In the genomic region with DNA sequence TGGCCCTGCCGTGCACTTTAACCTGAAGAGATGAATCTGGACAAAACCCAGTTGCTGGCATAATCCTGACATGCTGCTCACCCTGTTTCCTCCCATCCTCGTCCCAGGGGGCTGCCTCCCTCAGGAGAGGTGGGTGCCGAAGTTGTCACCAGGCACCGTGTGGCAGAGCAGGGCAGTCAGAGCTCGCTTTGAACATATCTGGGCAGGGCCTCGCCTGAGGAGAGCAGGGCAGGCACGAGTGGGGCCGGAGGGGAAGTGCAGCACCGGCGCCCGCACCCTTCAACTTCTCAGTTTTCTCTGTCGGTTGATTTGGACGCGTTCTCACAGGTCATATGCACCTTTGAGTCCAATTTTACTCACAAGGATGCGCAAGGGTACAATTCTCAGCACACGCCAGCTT, we compare ENCODE assay signal across 20 cellular contexts.
DNase-seq lines count a peak whose midpoint lies in the region; ATAC-seq, FAIRE-seq and TF ChIP-seq lines count a peak whose summit lies in the region.
"Had no signal": no experiment of that assay in that cellular context is flagged by ENCODE, and none has a peak within 500 bp of the region (broad histone marks: within the 10 kb centered on the region; RNA-seq: fewer than 3 reads in every experiment).

No MANE protein-coding gene starts in this region.

- H3K4me3 ChIP-seq in RWPE2 (ENCODE audit: severe bottlenecking) = no peak overlapping the region
- no peak overlapping the region for H3K4me3 ChIP-seq in kidney (ENCODE audit: low read length in 2 of 2)
- H3K4me3 ChIP-seq in osteoblast (ENCODE audit: insufficient read depth, low read length) = no peak overlapping the region
- H3K4me3 ChIP-seq: GM23248 had no signal

- H3K79me2 ChIP-seq in osteoblast (ENCODE audit: insufficient read depth, low read length) = no peaks in the 10 kb centered on the region

- intact Hi-C loops in kidney (cut with DNase I) = no loop called here

- H3K4me2 ChIP-seq in osteoblast (ENCODE audit: insufficient read depth, low read length) = no peak overlapping the region

- H3K36me3 ChIP-seq in RWPE2 (ENCODE audit: low read depth) = no peaks in the 10 kb centered on the region
- no peaks in the 10 kb centered on the region for H3K36me3 ChIP-seq in kidney (ENCODE audit: control insufficient read depth in 1 of 2, insufficient read depth in 2 of 2, low read length in 2 of 2)
- no peaks in the 10 kb centered on the region for H3K36me3 ChIP-seq in osteoblast (ENCODE audit: insufficient read depth, low read length)

- peaks cover 5% of the 10 kb centered on the region for H3K9me3 Mint-ChIP-seq in nephron

- no peak overlapping the region for H3K9ac ChIP-seq in kidney (ENCODE audit: low read length in 2 of 2)
- H3K9ac ChIP-seq: GM23248 had no signal

- DNase-seq in RWPE2 (ENCODE audit: low spot score) (peak; percentile 45), kidney (peak; percentile 46), osteoblast (ENCODE audit: insufficient read length, low spot score, missing footprints) (peak; percentile 11), NCI-H2081 treated with DMSO at 0.1 percent for 48 hours (lab: John Stamatoyannopoulos, UW) (no peak)
- DNase-seq: C1 segment of cervical spinal cord; Calu3; CD4-positive, alpha-beta memory T cell; COR-L47; DMS53; DMS79 treated with DMSO at 0.1 percent for 48 hours; GF-D8; GM23248; H9 had no signal

- H3K27me3 ChIP-seq in RWPE2 (ENCODE audit: insufficient read depth, poor library complexity, severe bottlenecking) (peaks cover 8% of the 10 kb centered on the region), osteoblast (ENCODE audit: insufficient read depth, low read length) (no peaks in the 10 kb centered on the region)

- H3K36me3 Mint-ChIP-seq in nephron (ENCODE audit: low read depth) = peaks cover 13% of the 10 kb centered on the region
- H3K36me3 Mint-ChIP-seq: CD4-positive, alpha-beta memory T cell had no signal

- no peak overlapping the region for H3K27ac ChIP-seq in RWPE2 (ENCODE audit: poor library complexity, severe bottlenecking)
- H3K27ac ChIP-seq in kidney (ENCODE audit: low read depth in 2 of 2, low read length in 2 of 2) = no peak overlapping the region
- H3K27ac ChIP-seq in osteoblast (ENCODE audit: low read depth, low read length) = no peak overlapping the region
- H3K27ac ChIP-seq: GM23248 had no signal

- TF ChIP-seq CTCF in RWPE2 (IDR thresholded peaks at IDR 0.05; ENCODE audit: poor library complexity, severe bottlenecking) (no peak), kidney (IDR thresholded peaks at IDR 0.05; ENCODE audit: borderline replicate concordance, extremely low read depth, insufficient read depth) (no peak), nephron (IDR thresholded peaks at IDR 0.05; ENCODE audit: unreplicated experiment in 3 of 3) (no peak), osteoblast (IDR thresholded peaks at IDR 0.05; ENCODE audit: extremely low read depth, low read depth, low read length) (no peak)

- H2AFZ ChIP-seq in osteoblast (ENCODE audit: low read length) = no peak overlapping the region
- H2AFZ ChIP-seq: GM23248 had no signal

- peak overlapping the region in 2 of 3 experiments; percentile 46 to 48 for H3K27ac Mint-ChIP-seq in nephron
- H3K27ac Mint-ChIP-seq: CD4-positive, alpha-beta memory T cell had no signal

- H3K4me1 Mint-ChIP-seq in nephron = peaks cover 56% of the 10 kb centered on the region
- H3K4me1 Mint-ChIP-seq: CD4-positive, alpha-beta memory T cell had no signal

- FAIRE-seq in kidney (lab: Jason Lieb, UNC) = no peak
- FAIRE-seq: GM12891, GM18507 had no signal

- no peaks in the 10 kb centered on the region for H4K20me1 ChIP-seq in osteoblast (ENCODE audit: insufficient read depth, low read length)

- H3K4me3 Mint-ChIP-seq in nephron = no peak overlapping the region
- H3K4me3 Mint-ChIP-seq: CD4-positive, alpha-beta memory T cell; H9 had no signal

- H3K27me3 Mint-ChIP-seq in nephron (ENCODE audit: low read depth) = peaks cover 8% of the 10 kb centered on the region

- H3K4me1 ChIP-seq in RWPE2 (ENCODE audit: insufficient read depth, poor library complexity, severe bottlenecking) (no peaks in the 10 kb centered on the region), kidney (ENCODE audit: control insufficient read depth in 1 of 2, insufficient read depth in 1 of 2, low read depth in 1 of 2, low read length in 2 of 2) (no peaks in the 10 kb centered on the region), osteoblast (ENCODE audit: insufficient read depth, low read length) (no peaks in the 10 kb centered on the region)

- no peaks in the 10 kb centered on the region for H3K9me3 ChIP-seq in RWPE2 (ENCODE audit: severe bottlenecking)
- no peaks in the 10 kb centered on the region for H3K9me3 ChIP-seq in kidney (ENCODE audit: control insufficient read depth in 1 of 2, low read length in 2 of 2)
- no peaks in the 10 kb centered on the region for H3K9me3 ChIP-seq in osteoblast (ENCODE audit: low read depth, low read length)

- no peak for ATAC-seq in RWPE2 (ENCODE audit: low read depth)
- ATAC-seq in HG02798 (IDR thresholded peaks at IDR 0.05; ENCODE audit: poor library complexity, unreplicated experiment) = no peak
- ATAC-seq in GM21723 (IDR thresholded peaks at IDR 0.05; ENCODE audit: unreplicated experiment) = no peak
- no peak for ATAC-seq in GM19455 (IDR thresholded peaks at IDR 0.05; ENCODE audit: unreplicated experiment)
- ATAC-seq: HCT116 had no signal
